20 cellular contexts compared by ENCODE assay signal in the genomic region with DNA sequence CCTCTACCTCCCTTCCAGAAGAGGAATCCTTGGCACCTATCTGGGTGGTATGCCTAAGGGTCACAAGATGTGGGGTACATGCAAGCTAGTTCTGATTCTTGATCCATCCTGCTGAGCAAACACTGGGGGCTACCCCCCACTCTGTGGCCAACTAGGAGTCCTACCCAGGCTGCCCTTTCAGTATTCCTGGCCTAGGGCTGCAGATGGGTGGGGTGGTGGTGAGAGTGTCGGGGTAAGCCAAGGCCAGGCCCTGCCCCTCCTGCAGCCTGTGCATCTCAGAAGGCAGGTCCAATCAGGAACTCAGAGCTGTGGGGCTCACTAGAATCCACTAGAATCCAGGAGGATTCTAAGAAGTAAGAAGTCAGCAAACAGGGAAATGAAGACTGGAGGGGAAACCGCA. TPM values are rescaled to one million over a fixed set of nuclear protein-coding genes. Genes with fewer than 3 reads are reported as not detected.
DNase-seq lines count a peak whose midpoint lies in the region; ATAC-seq and TF ChIP-seq lines count a peak whose summit lies in the region.
"Had no signal": no experiment of that assay in that cellular context is flagged by ENCODE, and none has a peak within 500 bp of the region (broad histone marks: within the 10 kb centered on the region; RNA-seq: fewer than 3 reads in every experiment).

No MANE protein-coding gene starts in this region.

- no peak for ATAC-seq in T-helper 17 cell
- ATAC-seq: A549; stimulated activated naive CD8-positive, alpha-beta T cell treated with anti-CD3 and anti-CD28 coated beads, Interleukin-15, Interleukin-2, amounts not matched to agents 100 U/mL and 50 U/mL, for 24 hours had no signal

- H3K4me3 Mint-ChIP-seq in activated CD4-positive, alpha-beta T cell treated with anti-CD3 and anti-CD28 coated beads, Interleukin-2, amount 10 ng/mL, durations not matched to agents 24 days and 14 days: no peak overlapping the region
- peak overlapping the region; percentile 9 for H3K4me3 Mint-ChIP-seq in T-helper 17 cell
- H3K4me3 Mint-ChIP-seq in type B pancreatic cell: peak overlapping the region; percentile 6
- H3K4me3 Mint-ChIP-seq: activated CD4-positive, alpha-beta memory T cell treated with anti-CD3 and anti-CD28 coated beads for 36 hours had no signal

- peak overlapping the region; percentile 22 for H3K27ac Mint-ChIP-seq in activated CD4-positive, alpha-beta T cell treated with anti-CD3 and anti-CD28 coated beads, Interleukin-2, amount 10 ng/mL, durations not matched to agents 24 days and 14 days
- H3K27ac Mint-ChIP-seq in T-helper 17 cell (peak overlapping the region; percentile 91), type B pancreatic cell (peak overlapping the region; percentile 97)

- peaks cover 6% of the 10 kb centered on the region for H3K36me3 Mint-ChIP-seq in activated CD4-positive, alpha-beta T cell treated with anti-CD3 and anti-CD28 coated beads, Interleukin-2, amount 10 ng/mL, durations not matched to agents 24 days and 14 days (ENCODE audit: low read depth)
- H3K36me3 Mint-ChIP-seq in T-helper 17 cell (ENCODE audit: low read depth) (peaks cover 4% of the 10 kb centered on the region), type B pancreatic cell (no peaks in the 10 kb centered on the region)

- TF ChIP-seq CTCF in type B pancreatic cell (conservative IDR thresholded peaks at IDR 0.05): no peak

- H3K9me3 ChIP-seq in T-helper 17 cell (ENCODE audit: control insufficient read depth, low read length, poor library complexity, severe bottlenecking): no peaks in the 10 kb centered on the region
- H3K9me3 ChIP-seq: A549, ascending aorta, BLaER1 had no signal

- peaks cover 6% of the 10 kb centered on the region for H3K27me3 Mint-ChIP-seq in activated CD4-positive, alpha-beta T cell treated with anti-CD3 and anti-CD28 coated beads, Interleukin-2, amount 10 ng/mL, durations not matched to agents 24 days and 14 days
- H3K27me3 Mint-ChIP-seq in T-helper 17 cell (no peaks in the 10 kb centered on the region), type B pancreatic cell (peaks cover 3% of the 10 kb centered on the region)
- H3K27me3 Mint-ChIP-seq: activated CD4-positive, alpha-beta memory T cell treated with anti-CD3 and anti-CD28 coated beads for 36 hours had no signal

- H3K4me1 Mint-ChIP-seq in activated CD4-positive, alpha-beta T cell treated with anti-CD3 and anti-CD28 coated beads, Interleukin-2, amount 10 ng/mL, durations not matched to agents 24 days and 14 days: peaks cover 36% of the 10 kb centered on the region
- H3K4me1 Mint-ChIP-seq in T-helper 17 cell: peaks cover 31% of the 10 kb centered on the region
- H3K4me1 Mint-ChIP-seq in type B pancreatic cell (ENCODE audit: unreplicated experiment): peaks cover 19% of the 10 kb centered on the region

- no peaks in the 10 kb centered on the region for H3K9me3 Mint-ChIP-seq in activated CD4-positive, alpha-beta T cell treated with anti-CD3 and anti-CD28 coated beads, Interleukin-2, amount 10 ng/mL, durations not matched to agents 24 days and 14 days
- no peaks in the 10 kb centered on the region for H3K9me3 Mint-ChIP-seq in type B pancreatic cell
- H3K9me3 Mint-ChIP-seq: activated CD4-positive, alpha-beta memory T cell treated with anti-CD3 and anti-CD28 coated beads for 36 hours had no signal

- intact Hi-C loops in activated CD4-positive, alpha-beta T cell treated with anti-CD3 and anti-CD28 coated beads, Interleukin-2, amount 10 ng/mL, durations not matched to agents 24 days and 14 days (cut with micrococcal nuclease): no loop called here

- peak; percentile 56 for DNase-seq in activated CD4-positive, alpha-beta T cell treated with anti-CD3 and anti-CD28 coated beads, Interleukin-2, amount 10 ng/mL, durations not matched to agents 24 days and 14 days
- no peak for DNase-seq in activated CD4-positive, alpha-beta T cell treated with anti-CD3 and anti-CD28 coated beads, Interleukin-2, amount 50 U/mL, for 1 hour
- DNase-seq in T-helper 17 cell: no peak
- peak; percentile 53 for DNase-seq in mesenteric fat pad (ENCODE audit: low spot score)
- no peak for DNase-seq in type B pancreatic cell (ENCODE audit: extremely low spot score, unreplicated experiment)
- no peak for DNase-seq in cortex of kidney (lab: John Stamatoyannopoulos, UW)
- DNase-seq in KG1 (lab: John Stamatoyannopoulos, UW): no peak
- no peak for DNase-seq in C1 segment of cervical spinal cord (lab: John Stamatoyannopoulos, UW)
- DNase-seq: activated CD4-positive, alpha-beta memory T cell treated with anti-CD3 and anti-CD28 coated beads for 36 hours; activated naive CD4-positive, alpha-beta T cell treated with Interleukin-2 at 50 U/mL for 16 hours; activated T-cell treated with anti-CD3 and anti-CD28 coated beads for 4 hours; effector CD8-positive, alpha-beta T cell; GF-D8; kidney glomerular epithelial cell; NCI-H2171 treated with DMSO at 0.1 percent for 48 hours; stimulated activated CD4-positive, alpha-beta T cell treated with anti-CD3 and anti-CD28 coated beads, Interleukin-2, amount 100 ng/mL, for 24 hours; stimulated activated naive CD8-positive, alpha-beta T cell treated with anti-CD3 and anti-CD28 coated beads, Interleukin-15, Interleukin-2, amounts not matched to agents 100 U/mL and 50 U/mL, for 24 hours had no signal

RNA-seq across cellular contexts. Expression of gene SSH3, which starts 10.9 kb away (rescaled TPM):
- total RNA-seq in activated CD4-positive, alpha-beta T cell treated with anti-CD3 and anti-CD28 coated beads, Interleukin-2, amount 10 ng/mL, durations not matched to agents 24 days and 14 days: 7.1 and 8.1 TPM in 2 replicates
- total RNA-seq in T-helper 17 cell (10 to 100 TPM; 12.8 to 17.8 TPM), mesenteric fat pad (19.9 TPM), type B pancreatic cell (ENCODE audit: low replicate concordance) (32.0 and 40.9 TPM in 2 replicates)

RNA-seq across cellular contexts. Expression of gene ANKRD13D, which starts 25.1 kb away (rescaled TPM):
- total RNA-seq in activated CD4-positive, alpha-beta T cell treated with anti-CD3 and anti-CD28 coated beads, Interleukin-2, amount 10 ng/mL, durations not matched to agents 24 days and 14 days: 114 and 124 TPM in 2 replicates
- total RNA-seq in T-helper 17 cell: 100 to 1,000 TPM; 174 to 220 TPM
- total RNA-seq in mesenteric fat pad: 42.5 TPM
- total RNA-seq in type B pancreatic cell (ENCODE audit: low replicate concordance): 70.5 and 80.9 TPM in 2 replicates

RNA-seq across cellular contexts. Expression of gene POLD4, which starts 39.1 kb away (rescaled TPM):
- 36.0 and 36.4 TPM in 2 replicates for total RNA-seq in activated CD4-positive, alpha-beta T cell treated with anti-CD3 and anti-CD28 coated beads, Interleukin-2, amount 10 ng/mL, durations not matched to agents 24 days and 14 days
- total RNA-seq in T-helper 17 cell: 10 to 100 TPM; 45.9 to 61.0 TPM
- total RNA-seq in mesenteric fat pad: 72.9 TPM
- 15.0 and 29.4 TPM in 2 replicates for total RNA-seq in type B pancreatic cell (ENCODE audit: low replicate concordance)

RNA-seq across cellular contexts. Expression of gene GRK2, which starts 47.9 kb away (rescaled TPM):
- 244 and 248 TPM in 2 replicates for total RNA-seq in activated CD4-positive, alpha-beta T cell treated with anti-CD3 and anti-CD28 coated beads, Interleukin-2, amount 10 ng/mL, durations not matched to agents 24 days and 14 days
- total RNA-seq in T-helper 17 cell (100 to 1,000 TPM; 264 to 276 TPM), mesenteric fat pad (60.2 TPM), type B pancreatic cell (ENCODE audit: low replicate concordance) (53.1 and 62.2 TPM in 2 replicates)

RNA-seq across cellular contexts. Expression of gene CLCF1, which starts 59.2 kb away (rescaled TPM):
- total RNA-seq in activated CD4-positive, alpha-beta T cell treated with anti-CD3 and anti-CD28 coated beads, Interleukin-2, amount 10 ng/mL, durations not matched to agents 24 days and 14 days: 0.63 and 0.66 TPM in 2 replicates
- total RNA-seq in T-helper 17 cell (1 to 10 TPM; 7.3 to 7.5 TPM), mesenteric fat pad (7.7 TPM), type B pancreatic cell (ENCODE audit: low replicate concordance) (3.2 and 6.7 TPM in 2 replicates)

Comparison
In these comparisons a context has a peak if more than half of its experiments do, and no peak if none do; other contexts are left out.
1. DNase-seq: peak in activated CD4-positive, alpha-beta T cell treated with anti-CD3 and anti-CD28 coated beads, Interleukin-2, amount 10 ng/mL, durations not matched to agents 24 days and 14 days (single experiment) and mesenteric fat pad (single experiment); none in activated CD4-positive, alpha-beta T cell treated with anti-CD3 and anti-CD28 coated beads, Interleukin-2, amount 50 U/mL, for 1 hour (single experiment), T-helper 17 cell (0 of 3), type B pancreatic cell (single experiment), cortex of kidney (single experiment), KG1 (single experiment) and C1 segment of cervical spinal cord (0 of 14).
2. H3K27ac Mint-ChIP-seq: peak in every context shown above with its lines; median percentile 97 in type B pancreatic cell; 91 in T-helper 17 cell; 22 in activated CD4-positive, alpha-beta T cell treated with anti-CD3 and anti-CD28 coated beads, Interleukin-2, amount 10 ng/mL, durations not matched to agents 24 days and 14 days.